In the genomic region with DNA sequence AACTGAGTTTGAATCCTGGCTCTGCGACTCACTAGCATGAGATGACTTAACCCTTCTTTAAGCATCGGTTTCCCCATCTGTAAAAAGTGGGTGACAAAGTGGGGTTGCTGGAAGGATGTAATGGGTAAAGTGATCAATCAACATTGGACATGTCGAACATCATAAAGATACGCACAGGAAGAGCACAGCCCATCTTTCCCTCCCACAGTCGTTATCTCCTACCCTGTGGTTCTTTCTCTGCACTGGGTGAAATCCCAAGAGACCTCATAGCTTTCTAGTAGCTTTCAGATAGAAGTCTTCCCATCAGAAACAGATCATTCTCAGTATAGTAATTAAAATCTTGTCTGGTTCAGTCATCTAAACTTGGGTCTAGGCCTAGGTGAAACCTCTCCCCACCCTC, we compare ENCODE assay signal across 18 cellular contexts.
DNase-seq lines count a peak whose midpoint lies in the region; ATAC-seq, FAIRE-seq and TF ChIP-seq lines count a peak whose summit lies in the region.
"Had no signal": no experiment of that assay in that cellular context is flagged by ENCODE, and none has a peak within 500 bp of the region (broad histone marks: within the 10 kb centered on the region; RNA-seq: fewer than 3 reads in every experiment).

No MANE protein-coding gene starts in this region.

- no peaks in the 10 kb centered on the region for H3K36me3 ChIP-seq in IMR-90 (ENCODE audit: control insufficient read depth, insufficient read depth, low read length)
- peaks cover 0 to 6% of the 10 kb centered on the region in 2 experiments for H3K36me3 ChIP-seq in mesenchymal stem cell (ENCODE audit: control insufficient read depth in 1 of 2, insufficient read depth in 2 of 2, low read depth in 1 of 2, low read length in 2 of 2)
- no peaks in the 10 kb centered on the region for H3K36me3 ChIP-seq in GM23248 (ENCODE audit: low read depth)

- H4K20me1 ChIP-seq in IMR-90 (ENCODE audit: insufficient read depth, low read length) (no peaks in the 10 kb centered on the region), GM23248 (ENCODE audit: insufficient read depth) (no peaks in the 10 kb centered on the region)

- H3K14ac ChIP-seq in IMR-90 (replicated peaks; ENCODE audit: low read depth, low read length) (no peak overlapping the region), mesenchymal stem cell (ENCODE audit: low read length in 2 of 2) (no peak overlapping the region)

- H2AK9ac ChIP-seq in IMR-90 (replicated peaks; ENCODE audit: low read depth, low read length, poor library complexity) = no peak overlapping the region

- BruUV-seq in IMR-90 (replicated peaks; lab: Mats Ljungman, UMichigan) = no TSS peak

- no peak overlapping the region for H2BK5ac ChIP-seq in IMR-90 (ENCODE audit: low read depth, low read length, poor library complexity, severe bottlenecking)
- peak overlapping the region; percentile 5 for H2BK5ac ChIP-seq in mesenchymal stem cell (ENCODE audit: low read depth, low read length, poor library complexity, severe bottlenecking)

- H3K4me2 ChIP-seq in A549 (no peak overlapping the region), IMR-90 (ENCODE audit: low read depth, low read length) (no peak overlapping the region), mesenchymal stem cell (ENCODE audit: low read length, poor library complexity, severe bottlenecking) (no peak overlapping the region), GM23248 (ENCODE audit: unreplicated experiment) (no peak overlapping the region)

- peak overlapping the region in 1 of 2 experiments; percentile 46 for H2BK12ac ChIP-seq in mesenchymal stem cell (ENCODE audit: low read length in 2 of 2)

- H3K9me2 ChIP-seq in GM23248 (ENCODE audit: insufficient read depth) = no peaks in the 10 kb centered on the region

- peaks cover 6% of the 10 kb centered on the region for H3K9me1 ChIP-seq in IMR-90 (ENCODE audit: insufficient read depth, low read length)

- H3K23ac ChIP-seq in IMR-90 (ENCODE audit: low read depth, low read length) (no peak overlapping the region), mesenchymal stem cell (ENCODE audit: low read length in 2 of 2) (no peak overlapping the region)

- in situ Hi-C loops in IMR-90 (cut with MboI; ENCODE audit: low sequenced_read_pairs) = no loop called here
- in situ Hi-C loops in GM23248 (cut with MboI) = no loop called here

- TF ChIP-seq POLR2A in A549 (IDR thresholded peaks at IDR 0.05; ENCODE audit: low read length) (no peak), IMR-90 (IDR thresholded peaks at IDR 0.05; ENCODE audit: low read depth, low read length) (no peak)

- H3K79me1 ChIP-seq in IMR-90 (ENCODE audit: low read depth in 1 of 2, low read length in 2 of 2) (0 out of 4 replicates have a peak, but pooled peaks cover 0 to 3% of the 10 kb centered on the region in 2 experiments), mesenchymal stem cell (replicated peaks; ENCODE audit: low read length, poor library complexity, severe bottlenecking) (peaks cover 10% of the 10 kb centered on the region)

- H3K4me3 ChIP-seq in A549 (no peak overlapping the region), IMR-90 (ENCODE audit: insufficient read depth, low read depth, low read length) (no peak overlapping the region), mesenchymal stem cell (ENCODE audit: insufficient read depth in 1 of 2, low read depth in 1 of 2, low read length in 2 of 2) (no peak overlapping the region), GM23248 (no peak overlapping the region)

- H3K18ac ChIP-seq in IMR-90 (ENCODE audit: low read depth, low read length) (no peak overlapping the region), mesenchymal stem cell (ENCODE audit: low read depth in 1 of 2, low read length in 2 of 2) (no peak overlapping the region)

- H3K4ac ChIP-seq in IMR-90 (ENCODE audit: low read depth, low read length) = peak overlapping the region; percentile 14
- no peak overlapping the region for H3K4ac ChIP-seq in mesenchymal stem cell (ENCODE audit: low read depth in 1 of 2, low read length in 2 of 2)

- no peak for TF ChIP-seq CTCF in A549 (IDR thresholded peaks at IDR 0.05)
- TF ChIP-seq CTCF in IMR-90 (conservative IDR thresholded peaks at IDR 0.05; ENCODE audit: low read depth, low read length) = no peak

- no peak overlapping the region for H4K91ac ChIP-seq in IMR-90 (ENCODE audit: insufficient read depth, low read depth, low read length)
- H4K91ac ChIP-seq in mesenchymal stem cell (ENCODE audit: low read length) = peak overlapping the region; percentile 78

- H3K56ac ChIP-seq in IMR-90 (ENCODE audit: extremely low read depth, insufficient read depth, low read length) = no peak overlapping the region

- H3K4me1 ChIP-seq in A549 (peaks cover 61% of the 10 kb centered on the region), IMR-90 (ENCODE audit: control insufficient read depth, insufficient read depth, low read length) (peaks cover 11% of the 10 kb centered on the region), mesenchymal stem cell (ENCODE audit: control insufficient read depth, insufficient read depth, low read depth, low read length) (peaks cover 15% of the 10 kb centered on the region), GM23248 (ENCODE audit: insufficient read depth) (peaks cover 28% of the 10 kb centered on the region)

- H3K4me1 Mint-ChIP-seq in activated T-cell treated with anti-CD3 and anti-CD28 coated beads, Interleukin-2, amount 50 U/mL, for 72 hours (ENCODE audit: low read depth) = no peaks in the 10 kb centered on the region
- H3K4me1 Mint-ChIP-seq: CD4-positive, alpha-beta memory T cell had no signal

- no peak overlapping the region for H3K4me3 Mint-ChIP-seq in activated T-cell treated with anti-CD3 and anti-CD28 coated beads, Interleukin-2, amount 50 U/mL, for 72 hours
- H3K4me3 Mint-ChIP-seq: B cell; CD4-positive, alpha-beta memory T cell; H9 had no signal

- POLR2A ChIA-PET in A549 (lab: Yijun Ruan, JAX) (no interaction called here), IMR-90 (lab: Charles Lee; ENCODE audit: unreplicated experiment) (no interaction called here)

- H3K36me3 Mint-ChIP-seq in activated T-cell treated with anti-CD3 and anti-CD28 coated beads, Interleukin-2, amount 50 U/mL, for 72 hours (ENCODE audit: insufficient read depth in 2 of 2) = no peaks in the 10 kb centered on the region
- H3K36me3 Mint-ChIP-seq: CD4-positive, alpha-beta memory T cell had no signal

- H3K27ac Mint-ChIP-seq in activated T-cell treated with anti-CD3 and anti-CD28 coated beads, Interleukin-2, amount 50 U/mL, for 72 hours = no peak overlapping the region
- H3K27ac Mint-ChIP-seq: B cell; CD4-positive, alpha-beta memory T cell had no signal

- H3K79me2 ChIP-seq in GM23248 (ENCODE audit: insufficient read depth) = no peaks in the 10 kb centered on the region

- H2BK15ac ChIP-seq in IMR-90 (ENCODE audit: low read depth, low read length) (peak overlapping the region; percentile 18; the same call in 1 of the 3 replicates), mesenchymal stem cell (ENCODE audit: low read depth, poor library complexity, severe bottlenecking) (no peak overlapping the region)

- H2BK20ac ChIP-seq in IMR-90 (ENCODE audit: low read depth, low read length) = peak overlapping the region; percentile 73

- H3K9ac ChIP-seq in IMR-90 (ENCODE audit: low read depth, low read length) (no peak overlapping the region), mesenchymal stem cell (ENCODE audit: low read length) (no peak overlapping the region), GM23248 (no peak overlapping the region)

- peak; percentile 56 to 60 for ATAC-seq in activated T-cell treated with anti-CD3 and anti-CD28 coated beads, Interleukin-2, amount 50 U/mL, for 72 hours (replicated peaks in 1 of 2)
- no peak for ATAC-seq in A549
- ATAC-seq in IMR-90 (ENCODE audit: low read depth) = no peak
- ATAC-seq: HepG2 had no signal

- no peak for TF ChIP-seq EP300 in A549 (IDR thresholded peaks at IDR 0.05)

- H2AK5ac ChIP-seq in IMR-90 (ENCODE audit: low read depth, low read length) (no peak overlapping the region), mesenchymal stem cell (ENCODE audit: low read length, severe bottlenecking) (peak overlapping the region; percentile 47)

- no peak for FAIRE-seq in A549 (lab: Jason Lieb, UNC)
- FAIRE-seq: H1, HepG2 had no signal

- no peaks in the 10 kb centered on the region for H3K9me3 Mint-ChIP-seq in activated T-cell treated with anti-CD3 and anti-CD28 coated beads, Interleukin-2, amount 50 U/mL, for 72 hours
- H3K9me3 Mint-ChIP-seq: H9 had no signal

- H3K27ac ChIP-seq in A549 (peak overlapping the region; percentile 91 to 95; a peak in 4 of 6 replicates), IMR-90 (ENCODE audit: insufficient read depth, low read length) (no peak overlapping the region), mesenchymal stem cell (ENCODE audit: low read length, poor library complexity, severe bottlenecking) (no peak overlapping the region), GM23248 (no peak overlapping the region)
- H3K27ac ChIP-seq: C4-2B had no signal

- dilution Hi-C loops in IMR-90 (cut with HindIII; ENCODE audit: low sequenced_read_pairs, unreplicated experiment) = no loop called here

- no peak overlapping the region for H4K5ac ChIP-seq in IMR-90 (ENCODE audit: low read depth, low read length)

- no peak for TF ChIP-seq RAD21 in A549 (conservative IDR thresholded peaks at IDR 0.05 in 1 of 2, IDR thresholded peaks at IDR 0.05 in 1 of 2)
- no peak for TF ChIP-seq RAD21 in IMR-90 (IDR thresholded peaks at IDR 0.05; ENCODE audit: low read length)

- no peaks in the 10 kb centered on the region for H3K27me3 Mint-ChIP-seq in activated T-cell treated with anti-CD3 and anti-CD28 coated beads, Interleukin-2, amount 50 U/mL, for 72 hours (ENCODE audit: low read depth)
- H3K27me3 Mint-ChIP-seq: B cell had no signal

- DNase-seq in activated T-cell treated with anti-CD3 and anti-CD28 coated beads, Interleukin-2, amount 50 U/mL, for 72 hours = no peak
- DNase-seq in activated T-cell treated with anti-CD3 and anti-CD28 coated beads for 4 hours = no peak
- DNase-seq in A549 (ENCODE audit: low read depth in 1 of 2, low spot score in 1 of 2) = no peak
- no peak for DNase-seq in IMR-90
- DNase-seq in mesenchymal stem cell = no peak
- no peak for DNase-seq in germinal center (ENCODE audit: low spot score)
- DNase-seq in SW480 (ENCODE audit: low spot score) = no peak
- no peak for DNase-seq in GM23248
- DNase-seq: 8988T; CD4-positive, alpha-beta memory T cell; DMS153; DMS79; GDM1; H9 had no signal

- CTCF ChIA-PET in A549 (lab: Yijun Ruan, JAX) (no interaction called here), IMR-90 (lab: Yijun Ruan, JAX) (no interaction called here)

- H3K27me3 ChIP-seq in IMR-90 (ENCODE audit: control insufficient read depth, insufficient read depth, low read length) (no peaks in the 10 kb centered on the region), mesenchymal stem cell (ENCODE audit: control insufficient read depth in 1 of 2, insufficient read depth in 1 of 2, low read length in 2 of 2) (no peaks in the 10 kb centered on the region), GM23248 (replicated peaks; ENCODE audit: insufficient read depth) (no peaks in the 10 kb centered on the region)

- H3F3A ChIP-seq in GM23248 (ENCODE audit: insufficient read depth) = peaks cover 23% of the 10 kb centered on the region

- H4K8ac ChIP-seq in IMR-90 (ENCODE audit: low read depth in 2 of 2, low read length in 2 of 2) (no peak overlapping the region), mesenchymal stem cell (ENCODE audit: low read length) (no peak overlapping the region)

- WGBS in A549 (ENCODE audit: missing lambda C conversion rate) = 96% methylated on average over 5 of the region's 5 CpGs
- 100% methylated on average over 1 of the region's 5 CpGs; no CpG with 5 or more reads in 1 of the 2 experiments for WGBS in IMR-90 (ENCODE audit: extremely low coverage in 2 of 2, insufficient read length in 1 of 2), 2 experiments
- 98% methylated on average over 5 of the region's 5 CpGs for WGBS in mesenchymal stem cell
- 97% methylated on average over 5 of the region's 5 CpGs for WGBS in GM23248 (ENCODE audit: low coverage in 1 of 2, low lambda C conversion rate in 2 of 2, missing lambda C conversion rate in 2 of 2), 2 experiments

- H2BK120ac ChIP-seq in IMR-90 (ENCODE audit: low read depth, low read length) (peak overlapping the region; percentile 11; the same call in 1 of the 2 replicates), mesenchymal stem cell (ENCODE audit: low read depth, low read length) (peak overlapping the region; percentile 11)

- H3K9me3 ChIP-seq in A549 = no peaks in the 10 kb centered on the region
- no peaks in the 10 kb centered on the region for H3K9me3 ChIP-seq in IMR-90 (ENCODE audit: control insufficient read depth, insufficient read depth, low read length)
- H3K9me3 ChIP-seq in mesenchymal stem cell (ENCODE audit: control insufficient read depth, low read length) = no peaks in the 10 kb centered on the region
- H3K9me3 ChIP-seq in GM23248 (ENCODE audit: low read depth) = no peaks in the 10 kb centered on the region

- intact Hi-C loops in IMR-90 (cut with micrococcal nuclease) = no loop called here

- H2AFZ ChIP-seq in IMR-90 (replicated peaks; ENCODE audit: low read length, poor library complexity) (no peak overlapping the region), mesenchymal stem cell (ENCODE audit: low read depth, low read length) (no peak overlapping the region), GM23248 (no peak overlapping the region)

Comparison
In these comparisons a context has a peak if more than half of its experiments do, and no peak if none do; other contexts are left out.
1. ATAC-seq: peak in activated T-cell treated with anti-CD3 and anti-CD28 coated beads, Interleukin-2, amount 50 U/mL, for 72 hours (2 of 2); none in A549 (0 of 2) and IMR-90 (single experiment).
2. H3K27ac ChIP-seq: peak in A549 (2 of 2); none in IMR-90 (single experiment), mesenchymal stem cell (single experiment) and GM23248 (single experiment).